1 cellular context compared by ENCODE assay signal in genomic region chr1:155940531-155940992, GRCh38.
TF ChIP-seq lines count a peak whose summit lies in the region.

No MANE protein-coding gene starts in this region.

TF ChIP-seq in K562, 482 proteins besides CTCF, POLR2A, EP300 and RAD21 (continued from another document):
- TF ChIP-seq ZNF584 (CRISPR knock-in tag; IDR thresholded peaks at IDR 0.05; ENCODE audit: low read depth) (peak; percentile 83), L3MBTL2 (IDR thresholded peaks at IDR 0.05) (peak; percentile 30; the same call in 1 of the 2 replicates), GABPA (tag; conservative IDR thresholded peaks at IDR 0.05; ENCODE audit: low read depth) (peak; percentile 65), ZKSCAN3 (CRISPR knock-in tag; IDR thresholded peaks at IDR 0.05) (no peak), HES1 (IDR thresholded peaks at IDR 0.05; ENCODE audit: low read depth) (no peak), ZBTB9 (CRISPR knock-in tag; IDR thresholded peaks at IDR 0.05) (0 out of 2 replicates have a peak, but pooled peaks have one; percentile 32), ZNF134 (CRISPR knock-in tag; conservative IDR thresholded peaks at IDR 0.05) (0 out of 2 replicates have a peak, but pooled peaks have one; percentile 23), ZNF133 (CRISPR knock-in tag; IDR thresholded peaks at IDR 0.05) (0 out of 2 replicates have a peak, but pooled peaks have one; percentile 48), THRB (CRISPR knock-in tag; conservative IDR thresholded peaks at IDR 0.05) (peak; percentile 72; the same call in 1 of the 2 replicates)
